ENCODE assay signal across 14 cellular contexts in genomic region chr21:15755125-15755524, GRCh38.
"Had no signal": no experiment of that assay in that cellular context is flagged by ENCODE, and none has a peak within 500 bp of the region (broad histone marks: within the 10 kb centered on the region; RNA-seq: fewer than 3 reads in every experiment).

No MANE protein-coding gene starts in this region.

- H3K9me3 ChIP-seq: prostate gland, upper lobe of left lung had no signal

- H3K4me3 Mint-ChIP-seq: activated T-cell treated with anti-CD3 and anti-CD28 coated beads, Interleukin-2, amount 50 U/mL, for 4 hours; T-helper 2 cell treated with Interferon-gamma antibody and Interleukin-4, amounts not matched to agents 5 μg/mL and 100 μg/mL, for 36 hours had no signal

- H3K27ac Mint-ChIP-seq: T-helper 2 cell treated with Interferon-gamma antibody and Interleukin-4, amounts not matched to agents 5 μg/mL and 100 μg/mL, for 36 hours had no signal

- H3K27me3 ChIP-seq: upper lobe of left lung had no signal

- DNase-seq: activated CD4-positive, alpha-beta T cell treated with anti-CD3 and anti-CD28 coated beads, Interleukin-2, amount 50 U/mL, for 4 hours; activated gamma-delta T cell; activated T-cell treated with anti-CD3 and anti-CD28 coated beads, Interleukin-2, amount 50 U/mL, for 4 hours; effector CD8-positive, alpha-beta T cell; left colon; naive thymus-derived CD8-positive, alpha-beta T cell; occipital lobe; stimulated activated CD4-positive, alpha-beta T cell treated with anti-CD3 and anti-CD28 coated beads, Interleukin-2, amount 100 ng/mL, for 48 hours; stimulated activated naive CD4-positive, alpha-beta T cell treated with Interleukin-2 at 50 U/mL for 16 hours; upper lobe of left lung had no signal

- H3K4me1 ChIP-seq: prostate gland had no signal

- H3K4me3 ChIP-seq: coronary artery, prostate gland, upper lobe of left lung had no signal

- H3K36me3 ChIP-seq: prostate gland, upper lobe of left lung had no signal

- ATAC-seq: activated CD4-positive, CD25-positive, alpha-beta regulatory T cell treated with anti-CD3 and anti-CD28 coated beads, Interleukin-2, amount 50 U/mL, for 24 hours; activated T-cell treated with anti-CD3 and anti-CD28 coated beads, Interleukin-2, amount 50 U/mL, for 4 hours; naive thymus-derived CD8-positive, alpha-beta T cell had no signal

- H3K27ac ChIP-seq: coronary artery, prostate gland, upper lobe of left lung had no signal

- H3K27me3 Mint-ChIP-seq: naive thymus-derived CD8-positive, alpha-beta T cell had no signal
